In the genomic region with DNA sequence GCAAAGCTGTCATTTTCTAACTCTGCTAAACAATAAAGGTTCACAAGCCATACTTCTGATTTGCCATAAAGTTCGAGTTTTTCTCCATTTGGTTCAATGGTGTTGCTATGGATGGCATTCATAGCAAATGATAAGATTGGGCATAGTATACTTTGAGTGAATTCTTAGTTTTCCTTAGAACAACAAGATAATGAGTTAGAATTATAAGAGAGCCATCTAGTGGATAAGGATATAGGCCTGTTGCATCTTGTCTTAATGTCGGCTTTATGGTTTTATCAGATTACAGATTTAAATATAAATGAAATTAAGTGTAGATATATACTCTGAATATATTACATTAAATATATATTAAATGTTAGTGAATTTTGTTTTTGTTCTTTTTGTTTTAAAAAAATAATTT, we compare ENCODE assay signal across 14 cellular contexts.
DNase-seq lines count a peak whose midpoint lies in the region; ATAC-seq, FAIRE-seq and TF ChIP-seq lines count a peak whose summit lies in the region.
"Had no signal": no experiment of that assay in that cellular context is flagged by ENCODE, and none has a peak within 500 bp of the region (broad histone marks: within the 10 kb centered on the region; RNA-seq: fewer than 3 reads in every experiment).

No MANE protein-coding gene starts in this region.

- H3K27ac ChIP-seq in OCI-LY7 (ENCODE audit: low read depth, low read length, poor library complexity, severe bottlenecking) (no peak overlapping the region), psoas muscle (no peak overlapping the region)
- H3K27ac ChIP-seq: A549 had no signal

- no peaks in the 10 kb centered on the region for H3K27me3 ChIP-seq in psoas muscle (ENCODE audit: insufficient read depth in 3 of 3, low read length in 2 of 3)

- H4K20me1 ChIP-seq in OCI-LY7 (ENCODE audit: insufficient read depth, low read length), result no peaks in the 10 kb centered on the region

- no peaks in the 10 kb centered on the region for H3K36me3 ChIP-seq in OCI-LY7 (ENCODE audit: insufficient read depth, low read length)
- H3K36me3 ChIP-seq in psoas muscle (ENCODE audit: insufficient read depth in 1 of 2, low read depth in 1 of 2), result no peaks in the 10 kb centered on the region

- no peaks in the 10 kb centered on the region for H3K9me2 ChIP-seq in OCI-LY7 (ENCODE audit: insufficient read depth, low read length)

- CTCF ChIA-PET in OCI-LY7 (lab: Charles Lee; ENCODE audit: unreplicated experiment), result no interaction called here

- DNase-seq in DMS53 (lab: John Stamatoyannopoulos, UW) (peak; percentile 13), DMS53 treated with DMSO at 0.1 percent for 48 hours (lab: John Stamatoyannopoulos, UW; ENCODE audit: unreplicated experiment) (no peak), OCI-LY7 (ENCODE audit: low spot score) (no peak), psoas muscle (no peak), DMS153 treated with DMSO at 0.1 percent for 48 hours (lab: John Stamatoyannopoulos, UW; ENCODE audit: unreplicated experiment) (no peak)
- DNase-seq: activated CD8-positive, alpha-beta memory T cell treated with anti-CD3 and anti-CD28 coated beads, Interleukin-2, amount 50 U/mL, for 4 hours; NCI-H1417 treated with DMSO at 0.1 percent for 48 hours; stimulated activated CD4-positive, alpha-beta T cell treated with anti-CD3 and anti-CD28 coated beads, Interleukin-2, amount 100 ng/mL, for 24 hours; stimulated activated naive CD8-positive, alpha-beta T cell treated with anti-CD3 and anti-CD28 coated beads, Interleukin-15, amount 100 ng/mL, for 72 hours; T1000 had no signal

- TF ChIP-seq CTCF in OCI-LY7 (conservative IDR thresholded peaks at IDR 0.05; ENCODE audit: low read length) (0 out of 2 replicates have a peak, but pooled peaks have one; percentile 24), psoas muscle (IDR thresholded peaks at IDR 0.05) (peak; percentile 8)

- H3K9me3 ChIP-seq in OCI-LY7 (ENCODE audit: low read length) (no peaks in the 10 kb centered on the region), psoas muscle (no peaks in the 10 kb centered on the region)
- H3K9me3 ChIP-seq: A549 had no signal

- no peaks in the 10 kb centered on the region for H3K4me1 ChIP-seq in OCI-LY7 (ENCODE audit: insufficient read depth, low read length, poor library complexity, severe bottlenecking)
- no peaks in the 10 kb centered on the region for H3K4me1 ChIP-seq in psoas muscle
- H3K4me1 ChIP-seq: A549 had no signal

- no peaks in the 10 kb centered on the region for H3K79me2 ChIP-seq in OCI-LY7 (ENCODE audit: insufficient read depth, low read depth, low read length)

- intact Hi-C loops in OCI-LY7 (cut with micrococcal nuclease; ENCODE audit: unreplicated experiment), result loop anchor here (10.0 kb wide), 1 partner anchor 1057 kb away; no protein-coding TSS in a partner anchor
- intact Hi-C loops in psoas muscle (cut with DNase I), result no loop called here

- H3K4me3 ChIP-seq in OCI-LY7 (ENCODE audit: low read depth, low read length, poor library complexity, severe bottlenecking) (no peak overlapping the region), psoas muscle (no peak overlapping the region)
- H3K4me3 ChIP-seq: A549 had no signal

- WGBS in psoas muscle, 3 donors, result 48 to 64% (median 58%) methylated on average over 2 of the region's 2 CpGs

- no TSS peak for BruUV-seq in OCI-LY7 (replicated peaks; lab: Mats Ljungman, UMichigan)

- no peak overlapping the region for H3K4me2 ChIP-seq in OCI-LY7 (ENCODE audit: low read length)
- H3K4me2 ChIP-seq: A549 had no signal

- peak; percentile 31 for FAIRE-seq in endometrium (lab: Jason Lieb, UNC)
- FAIRE-seq: A549 had no signal

- H2AFZ ChIP-seq in OCI-LY7 (ENCODE audit: low read length), result no peak overlapping the region

- POLR2A ChIA-PET in OCI-LY7 (lab: Charles Lee), result no interaction called here

- no peak for ATAC-seq in psoas muscle
- ATAC-seq in GM19395 (IDR thresholded peaks at IDR 0.05; ENCODE audit: unreplicated experiment), result no peak
- ATAC-seq in GM21528 (IDR thresholded peaks at IDR 0.05; ENCODE audit: low FRiP score, unreplicated experiment), result no peak
- ATAC-seq: A549; stimulated activated naive CD8-positive, alpha-beta T cell treated with anti-CD3 and anti-CD28 coated beads, Interleukin-15, amount 100 ng/mL, for 72 hours had no signal
